1 cellular context compared by ENCODE assay signal in genomic region chr14:99571303-99571986, GRCh38.
TF ChIP-seq lines count a peak whose summit lies in the region.

No MANE protein-coding gene starts in this region.

TF ChIP-seq in HEK293, 187 proteins besides CTCF, POLR2A, EP300 and RAD21 (continued from another document and continues in another):
- TF ChIP-seq ZNF639 (tag by site-specific recombination; IDR thresholded peaks at IDR 0.05) = no peak
- TF ChIP-seq SCRT1 (tag by site-specific recombination; IDR thresholded peaks at IDR 0.05; ENCODE audit: borderline replicate concordance) = 0 out of 2 replicates have a peak, but pooled peaks have one; percentile 27
- peak; percentile 95 for TF ChIP-seq GFI1B (tag by site-specific recombination; IDR thresholded peaks at IDR 0.05)
- TF ChIP-seq ZNF324 (tag by site-specific recombination; IDR thresholded peaks at IDR 0.05) = no peak
- TF ChIP-seq KLF10 (tag by site-specific recombination; IDR thresholded peaks at IDR 0.05) = peak; percentile 77; the same call in 1 of the 2 replicates
- no peak for TF ChIP-seq ZNF211 (tag by site-specific recombination; IDR thresholded peaks at IDR 0.05; ENCODE audit: low read depth)
- TF ChIP-seq WT1 (tag by site-specific recombination; IDR thresholded peaks at IDR 0.05) = peak; percentile 92
- no peak for TF ChIP-seq ZBTB7A (tag by site-specific recombination; IDR thresholded peaks at IDR 0.05; ENCODE audit: low read depth)
- no peak for TF ChIP-seq MEIS1 (CRISPR knock-in tag; IDR thresholded peaks at IDR 0.05; ENCODE audit: borderline replicate concordance)
- TF ChIP-seq ZNF580 (tag by site-specific recombination; IDR thresholded peaks at IDR 0.05) = no peak
- no peak for TF ChIP-seq ZNF302 (tag by site-specific recombination; IDR thresholded peaks at IDR 0.05; ENCODE audit: low read depth)
- TF ChIP-seq ZNF37A (tag by site-specific recombination; IDR thresholded peaks at IDR 0.05) = no peak
- TF ChIP-seq PRDM6 (tag by site-specific recombination; IDR thresholded peaks at IDR 0.05) = peak; percentile 96
- peak; percentile 57 for TF ChIP-seq ZNF366 (tag by site-specific recombination; conservative IDR thresholded peaks at IDR 0.05)
- no peak for TF ChIP-seq HIC1 (tag by site-specific recombination; IDR thresholded peaks at IDR 0.05)
- TF ChIP-seq ZNF670 (tag by site-specific recombination; IDR thresholded peaks at IDR 0.05; ENCODE audit: low read depth) = no peak
- TF ChIP-seq ZNF623 (tag by site-specific recombination; IDR thresholded peaks at IDR 0.05) = no peak
- no peak for TF ChIP-seq SETDB1 (IDR thresholded peaks at IDR 0.05; ENCODE audit: insufficient read length, low read length)
- no peak; the same call in 1 of the 2 replicates for TF ChIP-seq TCF7L2 (IDR thresholded peaks at IDR 0.05; ENCODE audit: borderline replicate concordance, low read depth, low read length)
- TF ChIP-seq ZNF558 (tag by site-specific recombination; IDR thresholded peaks at IDR 0.05) = no peak; the same call in 1 of the 2 replicates
- TF ChIP-seq ZNF501 (tag by site-specific recombination; IDR thresholded peaks at IDR 0.05) = no peak
- TF ChIP-seq AEBP2 (tag by site-specific recombination; IDR thresholded peaks at IDR 0.05; ENCODE audit: borderline replicate concordance) = no peak
- no peak for TF ChIP-seq ZSCAN23 (tag by site-specific recombination; IDR thresholded peaks at IDR 0.05)
- no peak for TF ChIP-seq ZNF202 (tag by site-specific recombination; IDR thresholded peaks at IDR 0.05; ENCODE audit: borderline replicate concordance)
- no peak for TF ChIP-seq ZNF292 (tag by site-specific recombination; IDR thresholded peaks at IDR 0.05; ENCODE audit: borderline replicate concordance, low read depth)
- no peak for TF ChIP-seq ZNF677 (tag by site-specific recombination; IDR thresholded peaks at IDR 0.05)
- no peak for TF ChIP-seq KLF1 (tag by site-specific recombination; IDR thresholded peaks at IDR 0.05)
- TF ChIP-seq ZNF157 (tag by site-specific recombination; IDR thresholded peaks at IDR 0.05) = no peak
- peak; percentile 96 for TF ChIP-seq GLIS1 (tag by site-specific recombination; IDR thresholded peaks at IDR 0.05)
- no peak for TF ChIP-seq ZNF132 (tag by site-specific recombination; IDR thresholded peaks at IDR 0.05; ENCODE audit: borderline replicate concordance)
- peak; percentile 94 for TF ChIP-seq ZXDB (tag by site-specific recombination; IDR thresholded peaks at IDR 0.05)
- TF ChIP-seq ZNF549 (tag by site-specific recombination; IDR thresholded peaks at IDR 0.05) = no peak
- TF ChIP-seq ZBTB20 (tag by site-specific recombination; IDR thresholded peaks at IDR 0.05) = no peak
- no peak for TF ChIP-seq ELK4 (IDR thresholded peaks at IDR 0.05; ENCODE audit: borderline replicate concordance, low read depth, low read length)
- no peak for TF ChIP-seq PRDM2 (tag by site-specific recombination; IDR thresholded peaks at IDR 0.05; ENCODE audit: borderline replicate concordance)
- 0 out of 2 replicates have a peak, but pooled peaks have one; percentile 64 for TF ChIP-seq ZSCAN30 (tag by site-specific recombination; IDR thresholded peaks at IDR 0.05)
- no peak for TF ChIP-seq ZNF138 (tag by site-specific recombination; IDR thresholded peaks at IDR 0.05; ENCODE audit: borderline replicate concordance)
- no peak for TF ChIP-seq ZNF416 (tag by site-specific recombination; IDR thresholded peaks at IDR 0.05)
- no peak for TF ChIP-seq KLF7 (tag by site-specific recombination; IDR thresholded peaks at IDR 0.05; ENCODE audit: borderline replicate concordance)
- no peak for TF ChIP-seq ZNF48 (tag by site-specific recombination; IDR thresholded peaks at IDR 0.05)
- TF ChIP-seq ZNF521 (tag by site-specific recombination; IDR thresholded peaks at IDR 0.05) = no peak
- no peak for TF ChIP-seq INSM2 (tag by site-specific recombination; IDR thresholded peaks at IDR 0.05)
- no peak for TF ChIP-seq ZNF274 (IDR thresholded peaks at IDR 0.05; ENCODE audit: low read length)
- no peak for TF ChIP-seq ZNF274 (tag by site-specific recombination; IDR thresholded peaks at IDR 0.05; ENCODE audit: borderline replicate concordance)
- no peak for TF ChIP-seq ZNF747 (tag by site-specific recombination; IDR thresholded peaks at IDR 0.05)
- TF ChIP-seq ZNF768 (tag by site-specific recombination; IDR thresholded peaks at IDR 0.05) = no peak
- TF ChIP-seq ZNF707 (tag by site-specific recombination; IDR thresholded peaks at IDR 0.05) = no peak
- peak; percentile 87 for TF ChIP-seq ZNF692 (tag by site-specific recombination; IDR thresholded peaks at IDR 0.05)
- TF ChIP-seq ZNF610 (tag by site-specific recombination; IDR thresholded peaks at IDR 0.05; ENCODE audit: borderline replicate concordance) = no peak
